Comparison of ENCODE assay signal across 14 cellular contexts in genomic region chr9:77961541-77961940, GRCh38.
DNase-seq lines count a peak whose midpoint lies in the region; ATAC-seq, FAIRE-seq and TF ChIP-seq lines count a peak whose summit lies in the region.
"Had no signal": no experiment of that assay in that cellular context is flagged by ENCODE, and none has a peak within 500 bp of the region (broad histone marks: within the 10 kb centered on the region; RNA-seq: fewer than 3 reads in every experiment).

No MANE protein-coding gene starts in this region.

- intact Hi-C loops in IMR-90 (cut with micrococcal nuclease), result loop anchor here (10.0 kb wide), 1 partner anchor 273 kb away; the partner anchor contains the start of gene CEP78
- intact Hi-C loops in breast epithelium (cut with DNase I; ENCODE audit: low total_unique reads), result no loop called here
- intact Hi-C loops in kidney (cut with DNase I), result no loop called here

- H2BK15ac ChIP-seq in IMR-90 (ENCODE audit: low read depth, low read length), result peak overlapping the region; percentile 36; the same call in 1 of the 3 replicates

- TF ChIP-seq RAD21 in IMR-90 (IDR thresholded peaks at IDR 0.05; ENCODE audit: low read length), result no peak

- H3K56ac ChIP-seq in IMR-90 (ENCODE audit: extremely low read depth, insufficient read depth, low read length), result no peak overlapping the region

- H3K4me3 ChIP-seq in IMR-90 (ENCODE audit: insufficient read depth, low read depth, low read length) (no peak overlapping the region), breast epithelium (no peak overlapping the region), kidney (ENCODE audit: low read length in 2 of 2) (peak overlapping the region in 1 of 2 donors; percentile 32), upper lobe of left lung (no peak overlapping the region)

- peak overlapping the region in 1 of 2 experiments; percentile 41; a peak in 1 of 4 replicates for H4K8ac ChIP-seq in IMR-90 (ENCODE audit: low read depth in 2 of 2, low read length in 2 of 2)

- H3K36me3 ChIP-seq in IMR-90 (ENCODE audit: control insufficient read depth, insufficient read depth, low read length) (no peaks in the 10 kb centered on the region), breast epithelium (no peaks in the 10 kb centered on the region), kidney (ENCODE audit: control insufficient read depth in 1 of 2, insufficient read depth in 2 of 2, low read length in 2 of 2) (no peaks in the 10 kb centered on the region), upper lobe of left lung (no peaks in the 10 kb centered on the region)

- H2AK5ac ChIP-seq in IMR-90 (ENCODE audit: low read depth, low read length), result no peak overlapping the region

- FAIRE-seq in kidney (lab: Jason Lieb, UNC), result peak; percentile 45

- BruUV-seq in IMR-90 (replicated peaks; lab: Mats Ljungman, UMichigan), result no TSS peak

- DNase-seq in IMR-90, result no peak
- no peak for DNase-seq in breast epithelium (ENCODE audit: low spot score in 2 of 2)
- no peak for DNase-seq in kidney
- DNase-seq in upper lobe of left lung, result no peak
- DNase-seq in putamen (ENCODE audit: low spot score), result no peak
- no peak for DNase-seq in DMS 273 treated with DMSO at 0.1 percent for 48 hours (lab: John Stamatoyannopoulos, UW)
- no peak for DNase-seq in cerebellum (ENCODE audit: low spot score)
- DNase-seq: activated CD4-positive, alpha-beta T cell treated with anti-CD3 and anti-CD28 coated beads, Interleukin-2, amount 50 U/mL, for 4 hours; CD8-positive, alpha-beta memory T cell; NCI-H1930; NCI-H69; stimulated activated CD4-positive, alpha-beta T cell treated with anti-CD3 and anti-CD28 coated beads, Interleukin-4, amount 100 ng/mL, for 4 hours; stimulated activated naive CD8-positive, alpha-beta T cell treated with anti-CD3 and anti-CD28 coated beads, Interleukin-15, Interleukin-2, amounts not matched to agents 100 U/mL and 50 U/mL, for 24 hours had no signal

- peak; percentile 42 for ATAC-seq in IMR-90 (ENCODE audit: low read depth)
- no peak for ATAC-seq in upper lobe of left lung (ENCODE audit: low FRiP score in 2 of 2)
- ATAC-seq: stimulated activated naive CD8-positive, alpha-beta T cell treated with anti-CD3 and anti-CD28 coated beads, Interleukin-15, Interleukin-2, amounts not matched to agents 100 U/mL and 50 U/mL, for 24 hours had no signal

- TF ChIP-seq POLR2A in IMR-90 (IDR thresholded peaks at IDR 0.05; ENCODE audit: low read depth, low read length) (no peak), breast epithelium (IDR thresholded peaks at IDR 0.05) (no peak), upper lobe of left lung (IDR thresholded peaks at IDR 0.05) (no peak)

- H3K9me3 ChIP-seq in IMR-90 (ENCODE audit: control insufficient read depth, insufficient read depth, low read length), result no peaks in the 10 kb centered on the region
- H3K9me3 ChIP-seq in breast epithelium, result no peaks in the 10 kb centered on the region
- H3K9me3 ChIP-seq in kidney (ENCODE audit: control insufficient read depth in 1 of 2, low read length in 2 of 2), result no peaks in the 10 kb centered on the region
- no peaks in the 10 kb centered on the region for H3K9me3 ChIP-seq in upper lobe of left lung

- H3K27ac ChIP-seq in IMR-90 (ENCODE audit: insufficient read depth, low read length) (no peak overlapping the region), breast epithelium (peak overlapping the region; percentile 48 to 61), kidney (ENCODE audit: low read depth in 2 of 2, low read length in 2 of 2) (peak overlapping the region; percentile 5 to 45), upper lobe of left lung (peak overlapping the region in 3 of 4 donors; percentile 2 to 65 (median 61))
- H3K27ac ChIP-seq: epithelial cell of prostate had no signal

- peak overlapping the region; percentile 2 for H2BK5ac ChIP-seq in IMR-90 (ENCODE audit: low read depth, low read length, poor library complexity, severe bottlenecking)

- peaks cover 27% of the 10 kb centered on the region; the same call in 1 of the 2 replicates for H4K20me1 ChIP-seq in IMR-90 (ENCODE audit: insufficient read depth, low read length)

- no peak overlapping the region for H2BK20ac ChIP-seq in IMR-90 (ENCODE audit: low read depth, low read length)

- dilution Hi-C loops in IMR-90 (cut with HindIII; ENCODE audit: low sequenced_read_pairs, unreplicated experiment), result no loop called here

- POLR2A ChIA-PET in IMR-90 (lab: Charles Lee; ENCODE audit: unreplicated experiment), result no interaction called here

- in situ Hi-C loops in IMR-90 (cut with MboI; ENCODE audit: low sequenced_read_pairs), result no loop called here

- H3K79me1 ChIP-seq in IMR-90 (ENCODE audit: low read depth in 1 of 2, low read length in 2 of 2), result peaks cover 34 to 47% of the 10 kb centered on the region in 2 experiments

- CTCF ChIA-PET in IMR-90 (lab: Yijun Ruan, JAX), result interaction anchor here (0.9 to 1.1 kb wide), 2 partner anchors 11 to 73 kb away, joined by 3 read pairs; no protein-coding TSS in a partner anchor

- no peak overlapping the region for H3K9ac ChIP-seq in IMR-90 (ENCODE audit: low read depth, low read length)
- no peak overlapping the region for H3K9ac ChIP-seq in kidney (ENCODE audit: low read length in 2 of 2)

- H4K5ac ChIP-seq in IMR-90 (ENCODE audit: low read depth, low read length), result peak overlapping the region; percentile 54; the same call in 1 of the 2 replicates

- H3K4me2 ChIP-seq in IMR-90 (ENCODE audit: low read depth, low read length), result peak overlapping the region; percentile 63; the same call in 1 of the 2 replicates

- H3K27me3 ChIP-seq in IMR-90 (ENCODE audit: control insufficient read depth, insufficient read depth, low read length), result no peaks in the 10 kb centered on the region
- H3K27me3 ChIP-seq in breast epithelium, result no peaks in the 10 kb centered on the region
- no peaks in the 10 kb centered on the region for H3K27me3 ChIP-seq in upper lobe of left lung

- H2AK9ac ChIP-seq in IMR-90 (replicated peaks; ENCODE audit: low read depth, low read length, poor library complexity), result no peak overlapping the region

- peak overlapping the region; percentile 18 for H3K14ac ChIP-seq in IMR-90 (replicated peaks; ENCODE audit: low read depth, low read length)

- H3K4ac ChIP-seq in IMR-90 (ENCODE audit: low read depth, low read length), result no peak overlapping the region

- no peak for TF ChIP-seq EP300 in upper lobe of left lung (IDR thresholded peaks at IDR 0.05)

- peaks cover 17% of the 10 kb centered on the region for H3K9me1 ChIP-seq in IMR-90 (ENCODE audit: insufficient read depth, low read length)

- H2AFZ ChIP-seq in IMR-90 (replicated peaks; ENCODE audit: low read length, poor library complexity), result no peak overlapping the region

- peak overlapping the region; percentile 16; the same call in 1 of the 2 replicates for H3K18ac ChIP-seq in IMR-90 (ENCODE audit: low read depth, low read length)

- H3K4me1 ChIP-seq in IMR-90 (ENCODE audit: control insufficient read depth, insufficient read depth, low read length) (peaks cover 6% of the 10 kb centered on the region), breast epithelium (peaks cover 0 to 4% of the 10 kb centered on the region in 2 donors), kidney (ENCODE audit: control insufficient read depth in 1 of 2, insufficient read depth in 1 of 2, low read depth in 1 of 2, low read length in 2 of 2) (peaks cover 8 to 14% of the 10 kb centered on the region in 2 donors), upper lobe of left lung (peaks cover 21 to 51% (median 38%) of the 10 kb centered on the region in 4 donors)

- H2BK120ac ChIP-seq in IMR-90 (ENCODE audit: low read depth, low read length), result peak overlapping the region; percentile 18; the same call in 1 of the 2 replicates

- WGBS in IMR-90 (ENCODE audit: extremely low coverage in 2 of 2, insufficient read length in 1 of 2), 2 experiments, result no CpG with 5 or more reads among the region's 1 CpG
- WGBS in upper lobe of left lung, 2 donors, result 67% methylated on average over 1 of the region's 1 CpG

- H3K23ac ChIP-seq in IMR-90 (ENCODE audit: low read depth, low read length), result peak overlapping the region; percentile 52; the same call in 1 of the 2 replicates

- H4K91ac ChIP-seq in IMR-90 (ENCODE audit: insufficient read depth, low read depth, low read length), result no peak overlapping the region

- TF ChIP-seq CTCF in IMR-90 (conservative IDR thresholded peaks at IDR 0.05; ENCODE audit: low read depth, low read length), result no peak
- TF ChIP-seq CTCF in breast epithelium (IDR thresholded peaks at IDR 0.05), result no peak
- no peak for TF ChIP-seq CTCF in kidney (IDR thresholded peaks at IDR 0.05; ENCODE audit: borderline replicate concordance, extremely low read depth, insufficient read depth)
- TF ChIP-seq CTCF in upper lobe of left lung (IDR thresholded peaks at IDR 0.05), result no peak

TF ChIP-seq in IMR-90, 13 proteins besides CTCF, POLR2A, EP300 and RAD21:
- TF ChIP-seq BHLHE40 (IDR thresholded peaks at IDR 0.05; ENCODE audit: low read depth, low read length) (no peak), NFE2L2 (IDR thresholded peaks at IDR 0.05; ENCODE audit: low read depth, low read length) (no peak), RFX5 (IDR thresholded peaks at IDR 0.05; ENCODE audit: low read depth, low read length) (no peak), MAFK (IDR thresholded peaks at IDR 0.05; ENCODE audit: low read depth, low read length) (no peak)
